10 cellular contexts compared by ENCODE assay signal in genomic region chr9:119026120-119026519, GRCh38.
DNase-seq lines count a peak whose midpoint lies in the region; ATAC-seq and TF ChIP-seq lines count a peak whose summit lies in the region.
"Had no signal": no experiment of that assay in that cellular context is flagged by ENCODE, and none has a peak within 500 bp of the region (broad histone marks: within the 10 kb centered on the region; RNA-seq: fewer than 3 reads in every experiment).

No MANE protein-coding gene starts in this region.

- POLR2A ChIA-PET in activated CD8-positive, alpha-beta T cell treated with anti-CD3 and anti-CD28 coated beads for 36 hours (lab: Charles Lee): interaction anchor here (1.2 kb wide), 1 partner anchor 15 kb away, joined by 4 read pairs; no protein-coding TSS in a partner anchor

- no peak for TF ChIP-seq EP300 in transverse colon (IDR thresholded peaks at IDR 0.05; ENCODE audit: low read depth)

- H3K9me3 Mint-ChIP-seq in activated CD8-positive, alpha-beta T cell treated with anti-CD3 and anti-CD28 coated beads for 36 hours: peaks cover 2% of the 10 kb centered on the region
- H3K9me3 Mint-ChIP-seq: activated B cell treated with CpG ODN at 0.5 μM for 24 hours had no signal

- peaks cover 0 to 6% (median 0%) of the 10 kb centered on the region in 4 donors for H3K4me1 ChIP-seq in transverse colon

- no peaks in the 10 kb centered on the region for H3K27me3 Mint-ChIP-seq in activated CD8-positive, alpha-beta T cell treated with anti-CD3 and anti-CD28 coated beads for 36 hours
- H3K27me3 Mint-ChIP-seq: activated B cell treated with CpG ODN at 0.5 μM for 24 hours had no signal

- in situ Hi-C loops in transverse colon (cut with MboI; ENCODE audit: low pct_ligation_motif_present in 1 of 4, low pct_unique_long_range_greater_than_20kb in 1 of 4, low sequenced_read_pairs in 3 of 4): no loop called here

- peak; percentile 14 for DNase-seq in NCI-H2107 treated with DMSO at 0.1 percent for 48 hours (lab: John Stamatoyannopoulos, UW; ENCODE audit: unreplicated experiment)
- DNase-seq in cerebellar nuclear complex (lab: John Stamatoyannopoulos, UW): peak; percentile 46 to 80
- peak; percentile 74 for DNase-seq in medulla oblongata (ENCODE audit: extremely low spot score)
- peak; percentile 8 for DNase-seq in transverse colon
- DNase-seq in LoVo (ENCODE audit: low spot score): no peak
- no peak for DNase-seq in activated CD8-positive, alpha-beta T cell treated with anti-CD3 and anti-CD28 coated beads for 36 hours
- DNase-seq in activated CD4-positive, alpha-beta T cell treated with anti-CD3 and anti-CD28 coated beads, Interleukin-2, amount 50 U/mL, for 48 hours: no peak
- DNase-seq: activated B cell treated with CpG ODN at 0.5 μM for 24 hours; brain microvascular endothelial cell; NK-92 treated with Interleukin-12 subunit alpha and Interleukin-12 subunit beta, amount 100 ng/mL, for 24 hours had no signal

- H3K27ac Mint-ChIP-seq in activated CD8-positive, alpha-beta T cell treated with anti-CD3 and anti-CD28 coated beads for 36 hours: no peak overlapping the region
- H3K27ac Mint-ChIP-seq: activated B cell treated with CpG ODN at 0.5 μM for 24 hours had no signal

- H3K36me3 ChIP-seq in transverse colon: no peaks in the 10 kb centered on the region
- H3K36me3 ChIP-seq: brain microvascular endothelial cell had no signal

- 64 to 79% methylated on average over 2 to 4 of the region's 4 CpGs for WGBS in transverse colon (ENCODE audit: low coverage in 1 of 2), 2 donors

- H3K9me3 ChIP-seq in transverse colon: no peaks in the 10 kb centered on the region

- ATAC-seq in activated CD8-positive, alpha-beta T cell treated with anti-CD3 and anti-CD28 coated beads for 36 hours: no peak

- CTCF ChIA-PET in activated CD8-positive, alpha-beta T cell treated with anti-CD3 and anti-CD28 coated beads for 36 hours (lab: Charles Lee): no interaction called here

- H3K27me3 ChIP-seq in transverse colon: no peaks in the 10 kb centered on the region
- H3K27me3 ChIP-seq: brain microvascular endothelial cell had no signal

- intact Hi-C loops in transverse colon (cut with DNase I; ENCODE audit: low total_unique reads): no loop called here
- intact Hi-C loops in activated CD8-positive, alpha-beta T cell treated with anti-CD3 and anti-CD28 coated beads for 36 hours (cut with micrococcal nuclease): no loop called here

- H3K27ac ChIP-seq in transverse colon: peak overlapping the region; percentile 58 to 81 (median 66)
- H3K27ac ChIP-seq: brain microvascular endothelial cell had no signal

- TF ChIP-seq CTCF in transverse colon (IDR thresholded peaks at IDR 0.05): no peak
- no peak for TF ChIP-seq CTCF in activated CD8-positive, alpha-beta T cell treated with anti-CD3 and anti-CD28 coated beads for 36 hours (IDR thresholded peaks at IDR 0.05)

- no peaks in the 10 kb centered on the region for H3K36me3 Mint-ChIP-seq in activated CD8-positive, alpha-beta T cell treated with anti-CD3 and anti-CD28 coated beads for 36 hours (ENCODE audit: low read depth)

- no peaks in the 10 kb centered on the region for H3K4me1 Mint-ChIP-seq in activated CD8-positive, alpha-beta T cell treated with anti-CD3 and anti-CD28 coated beads for 36 hours (ENCODE audit: low read depth)
- H3K4me1 Mint-ChIP-seq: activated B cell treated with CpG ODN at 0.5 μM for 24 hours had no signal

- no peak overlapping the region for H3K4me3 ChIP-seq in transverse colon

- H3K4me3 Mint-ChIP-seq in activated CD8-positive, alpha-beta T cell treated with anti-CD3 and anti-CD28 coated beads for 36 hours: no peak overlapping the region
- H3K4me3 Mint-ChIP-seq: activated B cell treated with CpG ODN at 0.5 μM for 24 hours had no signal

- no peak for TF ChIP-seq POLR2A in transverse colon (IDR thresholded peaks at IDR 0.05)

Comparison
In these comparisons a context has a peak if more than half of its experiments do, and no peak if none do; other contexts are left out.
1. DNase-seq: peak in NCI-H2107 treated with DMSO at 0.1 percent for 48 hours (single experiment), cerebellar nuclear complex (2 of 2), medulla oblongata (single experiment) and transverse colon (single experiment); none in LoVo (single experiment), activated CD8-positive, alpha-beta T cell treated with anti-CD3 and anti-CD28 coated beads for 36 hours (single experiment) and activated CD4-positive, alpha-beta T cell treated with anti-CD3 and anti-CD28 coated beads, Interleukin-2, amount 50 U/mL, for 48 hours (0 of 2).